ENCODE assay signal across 32 cellular contexts in genomic region chr11:7907121-7907520, GRCh38. TPM values are rescaled to one million over a fixed set of nuclear protein-coding genes. Genes with fewer than 3 reads are reported as not detected.
DNase-seq lines count a peak whose midpoint lies in the region; ATAC-seq, FAIRE-seq and TF ChIP-seq lines count a peak whose summit lies in the region.
"Had no signal": no experiment of that assay in that cellular context is flagged by ENCODE, and none has a peak within 500 bp of the region (broad histone marks: within the 10 kb centered on the region; RNA-seq: fewer than 3 reads in every experiment).

No MANE protein-coding gene starts in this region.

- H3K4ac ChIP-seq in IMR-90 (ENCODE audit: low read depth, low read length) (peak overlapping the region; percentile 79), H1 (replicated peaks; ENCODE audit: insufficient read length, low read depth, low read length) (no peak overlapping the region)

- peak overlapping the region; percentile 78 for H2BK5ac ChIP-seq in IMR-90 (ENCODE audit: low read depth, low read length, poor library complexity, severe bottlenecking)
- peak overlapping the region; percentile 55 for H2BK5ac ChIP-seq in H1 (ENCODE audit: low read depth, low read length)

- no peaks in the 10 kb centered on the region for H3K27me3 ChIP-seq in IMR-90 (ENCODE audit: control insufficient read depth, insufficient read depth, low read length)
- H3K27me3 ChIP-seq in H1 (replicated peaks in 1 of 4; ENCODE audit: control insufficient read depth in 3 of 4, extremely low read depth in 1 of 4, insufficient read depth in 3 of 4, low read length in 3 of 4) = no peaks in the 10 kb centered on the region
- H3K27me3 ChIP-seq: upper lobe of right lung had no signal

- H3K36me3 Mint-ChIP-seq in mesothelial cell of epicardium = no peaks in the 10 kb centered on the region
- H3K36me3 Mint-ChIP-seq: activated naive CD8-positive, alpha-beta T cell treated with anti-CD3 and anti-CD28 coated beads, Interleukin-2, amount 10 ng/mL, durations not matched to agents 7 days and 5 days; stimulated activated effector memory CD8-positive, alpha-beta T cell treated with anti-CD3 and anti-CD28 coated beads, Interleukin-12 subunit alpha, Interleukin-12 subunit beta, amount 100 ng/mL, for 72 hours had no signal

- no peak overlapping the region for H3K4me3 Mint-ChIP-seq in mesothelial cell of epicardium
- H3K4me3 Mint-ChIP-seq: activated naive CD8-positive, alpha-beta T cell treated with anti-CD3 and anti-CD28 coated beads, Interleukin-2, amount 10 ng/mL, durations not matched to agents 7 days and 5 days; CD4-positive, alpha-beta T cell; nephron progenitor cell; stimulated activated effector memory CD8-positive, alpha-beta T cell treated with anti-CD3 and anti-CD28 coated beads, Interleukin-12 subunit alpha, Interleukin-12 subunit beta, amount 100 ng/mL, for 72 hours had no signal

- no peak overlapping the region for H3K4me2 ChIP-seq in IMR-90 (ENCODE audit: low read depth, low read length)
- H3K4me2 ChIP-seq in H1 (ENCODE audit: insufficient read depth in 1 of 2, low read depth in 2 of 2, low read length in 2 of 2) = peak overlapping the region; percentile 6 to 84; a peak in 2 of 4 replicates

- H4K91ac ChIP-seq in IMR-90 (ENCODE audit: insufficient read depth, low read depth, low read length) (peak overlapping the region; percentile 66), H1 (replicated peaks; ENCODE audit: insufficient read length, low read length) (peak overlapping the region; percentile 91)

- dilution Hi-C loops in IMR-90 (cut with HindIII; ENCODE audit: low sequenced_read_pairs, unreplicated experiment) = no loop called here

- BruUV-seq in IMR-90 (replicated peaks; lab: Mats Ljungman, UMichigan) = no TSS peak

- H2AFZ ChIP-seq in IMR-90 (replicated peaks; ENCODE audit: low read length, poor library complexity) (no peak overlapping the region), H1 (ENCODE audit: low read length) (no peak overlapping the region)

- H3K4me3 ChIP-seq in AG09309 (ENCODE audit: control insufficient read depth, low read depth, low read length) (no peak overlapping the region), IMR-90 (ENCODE audit: insufficient read depth, low read depth, low read length) (no peak overlapping the region), H1 (ENCODE audit: extremely low read depth in 1 of 4, insufficient read depth in 2 of 4, low read depth in 3 of 4, low read length in 4 of 4) (no peak overlapping the region; a peak in 1 of 8 replicates)
- H3K4me3 ChIP-seq: GM12878, upper lobe of right lung had no signal

- H3K27ac ChIP-seq in IMR-90 (ENCODE audit: insufficient read depth, low read length) (no peak overlapping the region), H1 (ENCODE audit: low read depth, low read length) (peak overlapping the region; percentile 4; the same call in 1 of the 2 replicates)
- H3K27ac ChIP-seq: 22Rv1 had no signal

- FAIRE-seq in H1 (lab: Jason Lieb, UNC) = no peak
- FAIRE-seq: D721Med, GM12878 had no signal

- H3K79me1 ChIP-seq in IMR-90 (ENCODE audit: low read depth in 1 of 2, low read length in 2 of 2) (peaks cover 0 to 3% of the 10 kb centered on the region in 2 experiments; a peak in 1 of 4 replicates), H1 (ENCODE audit: low read depth, low read length) (no peaks in the 10 kb centered on the region)

- H2AK5ac ChIP-seq in IMR-90 (ENCODE audit: low read depth, low read length) (peak overlapping the region; percentile 38; the same call in 1 of the 2 replicates), H1 (ENCODE audit: low read depth, low read length) (no peak overlapping the region)

- no CpG with 5 or more reads among the region's 3 CpGs for WGBS in IMR-90 (ENCODE audit: extremely low coverage in 2 of 2, insufficient read length in 1 of 2), 2 experiments
- 58% methylated on average over 3 of the region's 3 CpGs; no CpG with 5 or more reads in 1 of the 2 experiments for WGBS in H1 (ENCODE audit: extremely low coverage in 1 of 2, insufficient coverage in 1 of 2, insufficient read length in 1 of 2, insufficient replicate concordance in 2 of 2, low coverage in 1 of 2, low lambda C conversion rate in 2 of 2, missing lambda C conversion rate in 1 of 2), 2 experiments

- H3K18ac ChIP-seq in IMR-90 (ENCODE audit: low read depth, low read length) (peak overlapping the region; percentile 51; the same call in 1 of the 2 replicates), H1 (ENCODE audit: extremely low read depth, low read length) (peak overlapping the region; percentile 26; the same call in 1 of the 2 replicates)

- H3K4me1 ChIP-seq in IMR-90 (ENCODE audit: control insufficient read depth, insufficient read depth, low read length) = peaks cover 9% of the 10 kb centered on the region
- H3K4me1 ChIP-seq in H1 (replicated peaks in 1 of 4; ENCODE audit: control insufficient read depth in 3 of 4, insufficient read depth in 4 of 4, low read length in 3 of 4) = peaks cover 6 to 21% (median 16%) of the 10 kb centered on the region in 4 experiments
- H3K4me1 ChIP-seq: upper lobe of right lung had no signal

- peak overlapping the region; percentile 26; the same call in 1 of the 2 replicates for H4K5ac ChIP-seq in IMR-90 (ENCODE audit: low read depth, low read length)
- H4K5ac ChIP-seq in H1 (ENCODE audit: insufficient read length, low read depth, low read length) = peak overlapping the region; percentile 51

- no peak for TF ChIP-seq EP300 in H1 (IDR thresholded peaks at IDR 0.05; ENCODE audit: borderline replicate concordance in 1 of 2, low read depth in 2 of 2, low read length in 2 of 2)

- H2BK120ac ChIP-seq in IMR-90 (ENCODE audit: low read depth, low read length) (peak overlapping the region; percentile 64), H1 (replicated peaks; ENCODE audit: low read depth, low read length) (no peak overlapping the region)

- POLR2A ChIA-PET in IMR-90 (lab: Charles Lee; ENCODE audit: unreplicated experiment) (interaction anchor here (2.7 kb wide), 1 partner anchor 80 kb away, joined by 9 read pairs; the partner anchor contains the start of gene EIF3F), H1 (lab: Charles Lee; ENCODE audit: partially characterized antibody) (interaction anchor here (0.6 to 5.5 kb wide), 7 partner anchors 12 to 220 kb away, joined by 3 to 58 read pairs (median 11); partner anchors contain the start of gene EIF3F)

- H3K9me1 ChIP-seq in IMR-90 (ENCODE audit: insufficient read depth, low read length) = peaks cover 5% of the 10 kb centered on the region; the same call in 1 of the 2 replicates

- no peaks in the 10 kb centered on the region for H3K9me3 ChIP-seq in IMR-90 (ENCODE audit: control insufficient read depth, insufficient read depth, low read length)
- no peaks in the 10 kb centered on the region for H3K9me3 ChIP-seq in H1 (ENCODE audit: insufficient read depth in 2 of 2, low read depth in 1 of 2, low read length in 1 of 2)
- H3K9me3 ChIP-seq: upper lobe of right lung had no signal

- H3K36me3 ChIP-seq in IMR-90 (ENCODE audit: control insufficient read depth, insufficient read depth, low read length) (no peaks in the 10 kb centered on the region), H1 (ENCODE audit: control insufficient read depth in 2 of 4, insufficient read depth in 4 of 4, low read length in 3 of 4) (no peaks in the 10 kb centered on the region)
- H3K36me3 ChIP-seq: upper lobe of right lung had no signal

- ATAC-seq in IMR-90 (ENCODE audit: low read depth) (no peak), GM18870 (IDR thresholded peaks at IDR 0.05; ENCODE audit: unreplicated experiment) (no peak), omental fat pad (ENCODE audit: low FRiP score) (no peak)
- ATAC-seq: GM12878; right cardiac atrium; SK-N-SH treated with all-trans-retinoic acid at 6 μM for 48 hours; stimulated activated effector memory CD8-positive, alpha-beta T cell treated with anti-CD3 and anti-CD28 coated beads, Interleukin-12 subunit alpha, Interleukin-12 subunit beta, amount 100 ng/mL, for 72 hours had no signal

- H3K9me3 Mint-ChIP-seq in mesothelial cell of epicardium = no peaks in the 10 kb centered on the region
- H3K9me3 Mint-ChIP-seq: activated naive CD8-positive, alpha-beta T cell treated with anti-CD3 and anti-CD28 coated beads, Interleukin-2, amount 10 ng/mL, durations not matched to agents 7 days and 5 days; CD4-positive, alpha-beta T cell; nephron progenitor cell; stimulated activated effector memory CD8-positive, alpha-beta T cell treated with anti-CD3 and anti-CD28 coated beads, Interleukin-12 subunit alpha, Interleukin-12 subunit beta, amount 100 ng/mL, for 72 hours had no signal

- peak overlapping the region; percentile 45; the same call in 1 of the 3 replicates for H2BK15ac ChIP-seq in IMR-90 (ENCODE audit: low read depth, low read length)
- H2BK15ac ChIP-seq in H1 (ENCODE audit: low read length) = no peak overlapping the region

- peak overlapping the region; percentile 31; the same call in 1 of the 2 replicates for H3K23ac ChIP-seq in IMR-90 (ENCODE audit: low read depth, low read length)
- H3K23ac ChIP-seq in H1 (ENCODE audit: insufficient read length) = no peak overlapping the region

- no peaks in the 10 kb centered on the region for H3K27me3 Mint-ChIP-seq in mesothelial cell of epicardium (ENCODE audit: low read depth)

- H3K9ac ChIP-seq in IMR-90 (ENCODE audit: low read depth, low read length) = no peak overlapping the region
- H3K9ac ChIP-seq in H1 (replicated peaks in 1 of 4; ENCODE audit: extremely low read depth in 1 of 4, low read depth in 3 of 4, low read length in 3 of 4) = peak overlapping the region in 1 of 4 experiments; percentile 49; a peak in 1 of 7 replicates

- H2BK20ac ChIP-seq in IMR-90 (ENCODE audit: low read depth, low read length) (peak overlapping the region; percentile 77), H1 (ENCODE audit: low read length) (no peak overlapping the region)

- H3K4me1 Mint-ChIP-seq in mesothelial cell of epicardium = peaks cover 56% of the 10 kb centered on the region
- H3K4me1 Mint-ChIP-seq: stimulated activated effector memory CD8-positive, alpha-beta T cell treated with anti-CD3 and anti-CD28 coated beads, Interleukin-12 subunit alpha, Interleukin-12 subunit beta, amount 100 ng/mL, for 72 hours had no signal

- H3K79me2 ChIP-seq in H1 (ENCODE audit: control insufficient read depth in 1 of 2, insufficient read depth in 2 of 2, low read length in 2 of 2) = no peaks in the 10 kb centered on the region

- DNase-seq in AG09309 (ENCODE audit: low read depth) (peak; percentile 57), IMR-90 (no peak), H1 (ENCODE audit: low read depth in 1 of 2, low spot score in 2 of 2) (no peak), mesothelial cell of epicardium (ENCODE audit: low spot score in 2 of 2, unreplicated experiment in 2 of 2) (no peak), NCI-H345 treated with DMSO at 0.1 percent for 48 hours (lab: John Stamatoyannopoulos, UW; ENCODE audit: unreplicated experiment) (no peak), omental fat pad (ENCODE audit: low spot score) (no peak), nucleus accumbens (lab: John Stamatoyannopoulos, UW) (no peak)
- DNase-seq: activated effector memory CD4-positive, alpha-beta T cell treated with anti-CD3 and anti-CD28 coated beads, Interleukin-2, amount 50 U/mL, for 16 hours; activated naive CD8-positive, alpha-beta T cell treated with anti-CD3 and anti-CD28 coated beads, Interleukin-2, amount 10 ng/mL, durations not matched to agents 7 days and 5 days; activated T-cell treated with anti-CD3 and anti-CD28 coated beads for 4 hours; AML-193; CD4-positive, alpha-beta T cell; glutamatergic neuron; NCI-H1436 treated with DMSO at 0.1 percent for 48 hours; nephron progenitor cell; posterior cingulate gyrus; right cardiac atrium; stimulated activated CD4-positive, alpha-beta T cell treated with anti-CD3 and anti-CD28 coated beads, Interleukin-12 subunit alpha, Interleukin-12 subunit beta, amount 100 ng/mL, for 4 hours; stimulated activated CD4-positive, alpha-beta T cell treated with anti-CD3 and anti-CD28 coated beads, Interleukin-4, amount 100 ng/mL, for 1 hour; substantia nigra; T-helper 2 cell; upper lobe of right lung had no signal

- peak overlapping the region; percentile 34 for H3K14ac ChIP-seq in IMR-90 (replicated peaks; ENCODE audit: low read depth, low read length)
- no peak overlapping the region for H3K14ac ChIP-seq in H1 (ENCODE audit: insufficient read length)

- H4K20me1 ChIP-seq in IMR-90 (ENCODE audit: insufficient read depth, low read length) = no peaks in the 10 kb centered on the region
- H4K20me1 ChIP-seq in H1 (replicated peaks in 1 of 2; ENCODE audit: control insufficient read depth in 1 of 2, insufficient read depth in 2 of 2, low read length in 2 of 2) = no peaks in the 10 kb centered on the region

- H2BK12ac ChIP-seq in H1 (ENCODE audit: low read depth, low read length) = no peak overlapping the region

- intact Hi-C loops in IMR-90 (cut with micrococcal nuclease) = no loop called here

- H3K23me2 ChIP-seq in H1 (ENCODE audit: low read depth, low read length) = no peaks in the 10 kb centered on the region

- H4K8ac ChIP-seq in IMR-90 (ENCODE audit: low read depth in 2 of 2, low read length in 2 of 2) (peak overlapping the region in 1 of 2 experiments; percentile 85; a peak in 2 of 4 replicates), H1 (ENCODE audit: extremely low read depth, insufficient read depth, low read length) (no peak overlapping the region)

- TF ChIP-seq POLR2A in IMR-90 (IDR thresholded peaks at IDR 0.05; ENCODE audit: low read depth, low read length) = no peak
- TF ChIP-seq POLR2A in H1 (IDR thresholded peaks at IDR 0.05; ENCODE audit: control extremely low read depth in 1 of 2, low read depth in 2 of 2, low read length in 2 of 2) = no peak

- CTCF ChIA-PET in IMR-90 (lab: Yijun Ruan, JAX) = interaction anchor here (5.4 kb wide), 1 partner anchor 79 kb away, joined by 79 read pairs; the partner anchor contains the start of gene EIF3F
- CTCF ChIA-PET in H1 (lab: Charles Lee; ENCODE audit: partially characterized antibody) = interaction anchor here (1.2 to 7.3 kb wide), 7 partner anchors 14 to 809 kb away, joined by 3 to 127 read pairs (median 21); partner anchors contain the start of gene EIF3F

- TF ChIP-seq CTCF in AG09309 (IDR thresholded peaks at IDR 0.05; ENCODE audit: control insufficient read depth, insufficient read depth, low read depth, low read length, missing control alignments) = no peak
- TF ChIP-seq CTCF in IMR-90 (conservative IDR thresholded peaks at IDR 0.05; ENCODE audit: low read depth, low read length) = no peak
- no peak for TF ChIP-seq CTCF in H1 (IDR thresholded peaks at IDR 0.05; ENCODE audit: control extremely low read depth in 1 of 3, insufficient read depth in 1 of 3, low read depth in 1 of 3, low read length in 3 of 3)
- no peak for TF ChIP-seq CTCF in mesothelial cell of epicardium (IDR thresholded peaks at IDR 0.05; ENCODE audit: unreplicated experiment)
- TF ChIP-seq CTCF in omental fat pad (IDR thresholded peaks at IDR 0.05) = no peak

- peak overlapping the region; percentile 95 for H3K27ac Mint-ChIP-seq in mesothelial cell of epicardium
- H3K27ac Mint-ChIP-seq: activated naive CD8-positive, alpha-beta T cell treated with anti-CD3 and anti-CD28 coated beads, Interleukin-2, amount 10 ng/mL, durations not matched to agents 7 days and 5 days; CD4-positive, alpha-beta T cell; nephron progenitor cell; stimulated activated effector memory CD8-positive, alpha-beta T cell treated with anti-CD3 and anti-CD28 coated beads, Interleukin-12 subunit alpha, Interleukin-12 subunit beta, amount 100 ng/mL, for 72 hours had no signal

- no peak overlapping the region for H3K56ac ChIP-seq in IMR-90 (ENCODE audit: extremely low read depth, insufficient read depth, low read length)
- H3K56ac ChIP-seq in H1 (replicated peaks; ENCODE audit: insufficient read length, low read depth, low read length) = no peak overlapping the region

- no peak overlapping the region for H2AK9ac ChIP-seq in IMR-90 (replicated peaks; ENCODE audit: low read depth, low read length, poor library complexity)

- TF ChIP-seq RAD21 in IMR-90 (IDR thresholded peaks at IDR 0.05; ENCODE audit: low read length) (no peak), H1 (IDR thresholded peaks at IDR 0.05 in 1 of 2, conservative IDR thresholded peaks at IDR 0.05 in 1 of 2; ENCODE audit: low read depth in 2 of 2, low read length in 2 of 2) (no peak)

- in situ Hi-C loops in IMR-90 (cut with MboI; ENCODE audit: low sequenced_read_pairs) = no loop called here

RNA-seq across cellular contexts. Expression of gene OR10A6, which starts 23.9 kb away (rescaled TPM):
- total RNA-seq in IMR-90 (2012; rRNA removed) (not detected in 2 replicates), mesothelial cell of epicardium (not detected in 3 replicates), omental fat pad (not detected)
- polyA plus RNA-seq in IMR-90 (2012; rRNA removed) (0.14 and 0.19 TPM in 2 replicates), H1 (2011; rRNA removed) (not detected in 2 replicates)
- polyA plus RNA-seq in IMR-90 (2012; cell fraction: cytosol; rRNA removed) = 0.03 TPM in 1 of 2 replicates, not detected in the other
- polyA plus RNA-seq in IMR-90 (2012; cell fraction: nucleus; rRNA removed; ENCODE audit: low replicate concordance) = 0.09 and 1.0 TPM in 2 replicates
- total RNA-seq in H1 (2021; fragmentation: NEBNext Ultra II Directional; extraction: Animal tissue kit (Norgen Biotek cat#: 25700)) = not detected in 2 replicates
- not detected for polyA plus RNA-seq in H1 (2011; cell fraction: cytosol; rRNA removed)
- not detected for polyA plus RNA-seq in H1 (2011; cell fraction: nucleus; rRNA removed)
- not detected in 4 replicates for polyA plus RNA-seq in H1 (2012, experiment 1 of 2)
- polyA plus RNA-seq in H1 (2012, experiment 2 of 2) = not detected
- polyA plus RNA-seq in H1 (2013, experiment 1 of 2) = not detected
- not detected for polyA plus RNA-seq in H1 (2013, experiment 2 of 2)
- 0.41 TPM in 1 of 2 replicates, not detected in the other for polyA minus RNA-seq in H1 (2011; rRNA and poly(A)+ RNA removed)
- not detected for polyA minus RNA-seq in H1 (2011; cell fraction: cytosol; rRNA and poly(A)+ RNA removed)
- polyA minus RNA-seq in H1 (2011; cell fraction: nucleus; rRNA and poly(A)+ RNA removed) = not detected
- total RNA-seq: activated naive CD8-positive, alpha-beta T cell treated with anti-CD3 and anti-CD28 coated beads, Interleukin-2, amount 10 ng/mL, durations not matched to agents 7 days and 5 days; CD4-positive, alpha-beta T cell; dermis microvascular lymphatic vessel endothelial cell; GM12878; kidney epithelial cell; NCI-H460; OCI-LY7; right cardiac atrium; upper lobe of right lung had no signal
- polyA plus RNA-seq: GM12878, right cardiac atrium had no signal

RNA-seq across cellular contexts. Expression of gene OR10A3, which starts 34.4 kb away (rescaled TPM):
- total RNA-seq in IMR-90 (2012; rRNA removed) (under 0.01 TPM in 1 of 2 replicates, not detected in the other), mesothelial cell of epicardium (not detected in 3 replicates), omental fat pad (not detected)
- polyA plus RNA-seq in IMR-90 (2012; rRNA removed) (0.03 and 0.13 TPM in 2 replicates), H1 (2011; rRNA removed) (not detected in 2 replicates)
- polyA plus RNA-seq in IMR-90 (2012; cell fraction: cytosol; rRNA removed) = not detected in 2 replicates
- 0.12 and 1.1 TPM in 2 replicates for polyA plus RNA-seq in IMR-90 (2012; cell fraction: nucleus; rRNA removed; ENCODE audit: low replicate concordance)
- not detected in 2 replicates for total RNA-seq in H1 (2021; fragmentation: NEBNext Ultra II Directional; extraction: Animal tissue kit (Norgen Biotek cat#: 25700))
- polyA plus RNA-seq in H1 (2011; cell fraction: cytosol; rRNA removed) = not detected
- polyA plus RNA-seq in H1 (2011; cell fraction: nucleus; rRNA removed) = 0.04 TPM
- 0.12 to 0.17 TPM in 2 of 4 replicates, not detected in the others for polyA plus RNA-seq in H1 (2012, experiment 1 of 2)
- polyA plus RNA-seq in H1 (2012, experiment 2 of 2) = not detected
- polyA plus RNA-seq in H1 (2013, experiment 1 of 2) = not detected
- not detected for polyA plus RNA-seq in H1 (2013, experiment 2 of 2)
- 0.27 TPM in 1 of 2 replicates, not detected in the other for polyA minus RNA-seq in H1 (2011; rRNA and poly(A)+ RNA removed)
- polyA minus RNA-seq in H1 (2011; cell fraction: cytosol; rRNA and poly(A)+ RNA removed) = not detected
- not detected for polyA minus RNA-seq in H1 (2011; cell fraction: nucleus; rRNA and poly(A)+ RNA removed)
- total RNA-seq: activated naive CD8-positive, alpha-beta T cell treated with anti-CD3 and anti-CD28 coated beads, Interleukin-2, amount 10 ng/mL, durations not matched to agents 7 days and 5 days; CD4-positive, alpha-beta T cell; dermis microvascular lymphatic vessel endothelial cell; GM12878; kidney epithelial cell; NCI-H460; OCI-LY7; right cardiac atrium; upper lobe of right lung had no signal
- polyA plus RNA-seq: right cardiac atrium had no signal

RNA-seq across cellular contexts. Expression of gene NLRP10, which starts 58.1 kb away (rescaled TPM):
- total RNA-seq in IMR-90 (2012; rRNA removed) (25.6 and 36.7 TPM in 2 replicates), mesothelial cell of epicardium (not detected in 3 replicates), omental fat pad (not detected)
- polyA plus RNA-seq in IMR-90 (2012; rRNA removed) (5.8 and 6.5 TPM in 2 replicates), H1 (2011; rRNA removed) (0.16 TPM in 1 of 2 replicates, not detected in the other)
- polyA plus RNA-seq in IMR-90 (2012; cell fraction: cytosol; rRNA removed) = 4.6 and 5.6 TPM in 2 replicates
- 2.4 and 2.5 TPM in 2 replicates for polyA plus RNA-seq in IMR-90 (2012; cell fraction: nucleus; rRNA removed; ENCODE audit: low replicate concordance)
- 0.31 and 0.71 TPM in 2 replicates for total RNA-seq in H1 (2021; fragmentation: NEBNext Ultra II Directional; extraction: Animal tissue kit (Norgen Biotek cat#: 25700))
- polyA plus RNA-seq in H1 (2011; cell fraction: cytosol; rRNA removed) = 0.13 TPM
- 0.23 TPM for polyA plus RNA-seq in H1 (2011; cell fraction: nucleus; rRNA removed)
- 0.12 to 0.41 TPM (median 0.20 TPM) in 4 replicates for polyA plus RNA-seq in H1 (2012, experiment 1 of 2)
- not detected for polyA plus RNA-seq in H1 (2012, experiment 2 of 2)
- 0.28 TPM for polyA plus RNA-seq in H1 (2013, experiment 1 of 2)
- polyA plus RNA-seq in H1 (2013, experiment 2 of 2) = 0.35 TPM
- polyA minus RNA-seq in H1 (2011; rRNA and poly(A)+ RNA removed) = 0.27 and 0.44 TPM in 2 replicates
- polyA minus RNA-seq in H1 (2011; cell fraction: cytosol; rRNA and poly(A)+ RNA removed) = not detected
- polyA minus RNA-seq in H1 (2011; cell fraction: nucleus; rRNA and poly(A)+ RNA removed) = 0.40 TPM
- total RNA-seq: activated naive CD8-positive, alpha-beta T cell treated with anti-CD3 and anti-CD28 coated beads, Interleukin-2, amount 10 ng/mL, durations not matched to agents 7 days and 5 days; CD4-positive, alpha-beta T cell; dermis microvascular lymphatic vessel endothelial cell; GM12878; kidney epithelial cell; NCI-H460; OCI-LY7; right cardiac atrium; upper lobe of right lung had no signal
- polyA plus RNA-seq: right cardiac atrium had no signal

Comparison
In these comparisons a context has a peak if more than half of its experiments do, and no peak if none do; other contexts are left out.
1. RNA of gene NLRP10, which starts 58.1 kb away (total RNA-seq): 25.6 to 36.7 TPM in IMR-90; 0.31 to 0.71 TPM in H1, not detected in mesothelial cell of epicardium and not detected in omental fat pad; every median in the first group is over 10 times any median in the second.